Comparison of ENCODE assay signal across 13 cellular contexts in the genomic region with DNA sequence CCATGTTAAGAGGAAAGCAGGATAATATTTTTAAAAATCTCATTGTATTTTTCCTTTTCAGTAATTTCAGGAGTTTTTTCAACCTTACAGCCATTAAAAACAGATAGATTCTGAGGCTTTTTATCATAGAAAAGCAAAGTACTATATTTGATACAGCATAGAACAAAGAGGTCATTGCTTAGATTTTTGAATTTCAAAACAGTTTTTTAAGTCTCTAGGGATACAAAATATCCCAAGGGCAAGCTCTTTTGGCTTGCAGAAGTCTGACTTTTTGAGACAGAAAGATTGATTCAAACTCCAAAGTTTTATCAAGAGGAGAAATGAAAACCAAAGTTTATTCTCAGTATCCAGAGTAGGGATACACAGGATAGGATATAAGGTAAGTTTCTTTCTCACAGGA. TPM values are rescaled to one million over a fixed set of nuclear protein-coding genes. Genes with fewer than 3 reads are reported as not detected.
DNase-seq lines count a peak whose midpoint lies in the region; ATAC-seq and TF ChIP-seq lines count a peak whose summit lies in the region.
"Had no signal": no experiment of that assay in that cellular context is flagged by ENCODE, and none has a peak within 500 bp of the region (broad histone marks: within the 10 kb centered on the region; RNA-seq: fewer than 3 reads in every experiment).

No MANE protein-coding gene starts in this region.

- H3K27ac ChIP-seq in BLaER1 treated with 17β-estradiol and CSF1 and Interleukin-3, amounts not matched to agents 10 nM and 100 nM = peak overlapping the region in 8 of 11 experiments; percentile 65 to 78 (median 76); a peak in 15 of 22 replicates
- no peak overlapping the region for H3K27ac ChIP-seq in Karpas-422 (ENCODE audit: low read length)

- no peak overlapping the region for H2AFZ ChIP-seq in Karpas-422 (ENCODE audit: low read length)

- H4K20me1 ChIP-seq in BLaER1 treated with 17β-estradiol and CSF1 and Interleukin-3, amounts not matched to agents 10 nM and 100 nM = no peaks in the 10 kb centered on the region
- no peaks in the 10 kb centered on the region for H4K20me1 ChIP-seq in Karpas-422 (ENCODE audit: insufficient read depth, low read depth, low read length)

- H3K27ac Mint-ChIP-seq in chondrocyte (ENCODE audit: unreplicated experiment) = peak overlapping the region; percentile 74
- H3K27ac Mint-ChIP-seq: CD8-positive, alpha-beta memory T cell had no signal

- H3K4me1 Mint-ChIP-seq in chondrocyte (ENCODE audit: low read depth) = peaks cover 57% of the 10 kb centered on the region
- H3K4me1 Mint-ChIP-seq: CD8-positive, alpha-beta memory T cell had no signal

- H3K9me3 Mint-ChIP-seq in chondrocyte (ENCODE audit: low read depth) = peaks cover 4% of the 10 kb centered on the region
- H3K9me3 Mint-ChIP-seq: CD8-positive, alpha-beta memory T cell had no signal

- no peak overlapping the region for H3K4me3 ChIP-seq in BLaER1 treated with 17β-estradiol and CSF1 and Interleukin-3, amounts not matched to agents 10 nM and 100 nM
- H3K4me3 ChIP-seq in Karpas-422 (ENCODE audit: low read length) = peak overlapping the region; percentile 26
- H3K4me3 ChIP-seq: GM12878, HAP-1 had no signal

- no peaks in the 10 kb centered on the region for H3K9me2 ChIP-seq in Karpas-422 (replicated peaks; ENCODE audit: insufficient read depth, low read length)

- no peak overlapping the region; a peak in 1 of 22 replicates for H3K9ac ChIP-seq in BLaER1 treated with 17β-estradiol and CSF1 and Interleukin-3, amounts not matched to agents 10 nM and 100 nM
- no peak overlapping the region for H3K9ac ChIP-seq in Karpas-422 (ENCODE audit: low read length)

- no peak overlapping the region for H3K4me3 Mint-ChIP-seq in chondrocyte (ENCODE audit: unreplicated experiment)
- H3K4me3 Mint-ChIP-seq: CD8-positive, alpha-beta memory T cell had no signal

- DNase-seq in Karpas-422 = no peak
- DNase-seq in chondrocyte (ENCODE audit: low spot score) = no peak
- no peak for DNase-seq in KBM-7
- no peak for DNase-seq in NCI-H187 (lab: John Stamatoyannopoulos, UW)
- DNase-seq in activated naive CD4-positive, alpha-beta T cell (lab: John Stamatoyannopoulos, UW) = no peak
- DNase-seq: BE2C; CD8-positive, alpha-beta memory T cell had no signal

- H3K4me1 ChIP-seq in BLaER1 treated with 17β-estradiol and CSF1 and Interleukin-3, amounts not matched to agents 10 nM and 100 nM = peaks cover 14 to 27% (median 21%) of the 10 kb centered on the region in 10 experiments
- peaks cover 18% of the 10 kb centered on the region for H3K4me1 ChIP-seq in Karpas-422 (ENCODE audit: low read length)
- H3K4me1 ChIP-seq: BE2C, HAP-1 had no signal

- H3K4me2 ChIP-seq in BLaER1 treated with 17β-estradiol and CSF1 and Interleukin-3, amounts not matched to agents 10 nM and 100 nM = peak overlapping the region in 9 of 11 experiments; percentile 60 to 87 (median 74); a peak in 17 of 22 replicates
- H3K4me2 ChIP-seq in Karpas-422 (ENCODE audit: low read depth, low read length, poor library complexity, severe bottlenecking) = peak overlapping the region; percentile 59

- no peak for TF ChIP-seq CTCF in chondrocyte (IDR thresholded peaks at IDR 0.05)

- in situ Hi-C loops in KBM-7 (cut with MboI; ENCODE audit: low pct_unique_long_range_greater_than_20kb, low sequenced_read_pairs) = no loop called here

- no peaks in the 10 kb centered on the region for H3K36me3 ChIP-seq in BLaER1 treated with 17β-estradiol and CSF1 and Interleukin-3, amounts not matched to agents 10 nM and 100 nM
- H3K36me3 ChIP-seq in Karpas-422 (ENCODE audit: insufficient read depth, low read length) = no peaks in the 10 kb centered on the region
- H3K36me3 ChIP-seq: BE2C, HAP-1 had no signal

- no peak for ATAC-seq in GM19023 (IDR thresholded peaks at IDR 0.05; ENCODE audit: unreplicated experiment)
- ATAC-seq: GM12878 had no signal

- no peaks in the 10 kb centered on the region for H3K9me3 ChIP-seq in BLaER1 treated with 17β-estradiol and CSF1 and Interleukin-3, amounts not matched to agents 10 nM and 100 nM (replicated peaks in 1 of 11)
- H3K9me3 ChIP-seq in Karpas-422 (ENCODE audit: low read length) = no peaks in the 10 kb centered on the region
- H3K9me3 ChIP-seq: BE2C, HAP-1 had no signal

- no peaks in the 10 kb centered on the region for H3K79me2 ChIP-seq in Karpas-422 (ENCODE audit: low read length)

- no peaks in the 10 kb centered on the region for H3K27me3 ChIP-seq in BLaER1 treated with 17β-estradiol and CSF1 and Interleukin-3, amounts not matched to agents 10 nM and 100 nM
- no peaks in the 10 kb centered on the region for H3K27me3 ChIP-seq in Karpas-422 (ENCODE audit: low read length)
- H3K27me3 ChIP-seq: BE2C had no signal

- H3K36me3 Mint-ChIP-seq in chondrocyte (ENCODE audit: low read depth) = no peaks in the 10 kb centered on the region

- H3K27me3 Mint-ChIP-seq in chondrocyte (ENCODE audit: low read depth) = no peaks in the 10 kb centered on the region

RNA-seq across cellular contexts. Expression of gene LEKR1, which starts 49.3 kb away (rescaled TPM):
- 2.3 and 6.4 TPM in 2 replicates for total RNA-seq in Karpas-422 (2014; rRNA removed; shearing (Covaris generic); ENCODE audit: low replicate concordance)
- 0.45 to 0.59 TPM in 2 of 3 replicates, not detected in the other for total RNA-seq in chondrocyte
- total RNA-seq: H1, HT1080 had no signal
